In the genomic region with DNA sequence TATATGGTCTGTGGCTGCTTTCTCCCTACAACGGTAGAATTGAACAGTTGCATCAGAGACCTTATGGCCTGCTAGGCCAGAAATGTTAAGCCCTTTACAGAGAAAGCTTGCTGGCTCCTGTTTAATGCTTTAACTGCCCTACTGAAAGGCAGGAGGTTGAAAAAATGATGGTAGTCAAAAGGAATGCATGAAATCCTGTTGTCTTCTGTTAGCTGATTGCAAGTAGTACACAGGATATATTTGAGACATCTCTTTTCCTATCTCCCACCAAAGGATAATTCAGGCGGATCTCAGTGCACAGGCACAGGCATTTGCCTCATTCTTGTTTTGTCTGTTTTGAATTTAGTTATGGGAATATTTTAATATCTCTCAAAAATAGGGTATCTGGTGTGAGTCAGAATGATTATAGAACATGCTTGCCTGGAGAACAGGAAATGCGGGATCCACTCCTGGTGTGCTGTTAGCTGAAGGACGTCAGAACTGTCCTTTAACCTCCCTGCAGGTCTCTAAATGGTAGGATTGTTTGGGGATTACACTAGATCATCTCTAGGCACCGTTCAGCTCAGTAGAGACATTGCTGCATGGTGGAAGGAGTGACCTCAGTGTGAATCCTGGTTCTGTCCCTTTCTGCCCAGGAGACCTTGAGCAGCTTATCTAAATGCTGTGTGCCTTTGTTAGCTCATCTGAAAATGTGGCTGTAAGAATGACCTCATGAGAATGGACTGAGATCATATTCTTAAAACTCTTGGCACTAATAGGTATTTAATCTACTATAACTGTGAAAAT, we compare ENCODE assay signal across 9 cellular contexts. TPM values are rescaled to one million over a fixed set of nuclear protein-coding genes. Genes with fewer than 3 reads are reported as not detected.
DNase-seq lines count a peak whose midpoint lies in the region; ATAC-seq and TF ChIP-seq lines count a peak whose summit lies in the region.
"Had no signal": no experiment of that assay in that cellular context is flagged by ENCODE, and none has a peak within 500 bp of the region (broad histone marks: within the 10 kb centered on the region; RNA-seq: fewer than 3 reads in every experiment).

No MANE protein-coding gene starts in this region.

- no peaks in the 10 kb centered on the region for H3K36me3 ChIP-seq in lung (ENCODE audit: control insufficient read depth in 2 of 2, insufficient read depth in 2 of 2, low read length in 2 of 2)

- H3K9me3 ChIP-seq in lung (ENCODE audit: control insufficient read depth in 2 of 2, insufficient read depth in 1 of 2, low read length in 1 of 2) = no peaks in the 10 kb centered on the region

- H3K27me3 ChIP-seq in lung (ENCODE audit: control insufficient read depth, insufficient read depth) = no peaks in the 10 kb centered on the region

- DNase-seq in AG08395 (ENCODE audit: low spot score) (peak; percentile 50), HuH-7 (ENCODE audit: low spot score) (peak; percentile 74), cardiac fibroblast (ENCODE audit: low read depth in 2 of 2) (peak; percentile 91 to 94), lung (ENCODE audit: low spot score) (no peak), DMS153 (lab: John Stamatoyannopoulos, UW) (no peak), UCSD-AML1 (lab: John Stamatoyannopoulos, UW; ENCODE audit: unreplicated experiment) (no peak)
- DNase-seq: left colon had no signal

- peaks cover 11 to 23% of the 10 kb centered on the region in 2 donors for H3K4me1 ChIP-seq in lung (ENCODE audit: control insufficient read depth in 2 of 2, insufficient read depth in 2 of 2, low read length in 2 of 2)

- ATAC-seq in lung (ENCODE audit: insufficient read depth, low FRiP score) = no peak
- no peak for ATAC-seq in activated CD4-positive, CD25-positive, alpha-beta regulatory T cell treated with anti-CD3 and anti-CD28 coated beads, Interleukin-2, amount 50 U/mL, for 24 hours
- ATAC-seq in GM21529 (IDR thresholded peaks at IDR 0.05; ENCODE audit: unreplicated experiment) = no peak
- ATAC-seq: left colon had no signal

- H3K4me3 ChIP-seq in cardiac fibroblast (replicated peaks in 1 of 2; ENCODE audit: low read depth in 2 of 2, low read length in 2 of 2) (no peak overlapping the region), lung (no peak overlapping the region)

- TF ChIP-seq CTCF in cardiac fibroblast (IDR thresholded peaks at IDR 0.05; ENCODE audit: low read depth, low read length) = no peak
- TF ChIP-seq CTCF in lung (IDR thresholded peaks at IDR 0.05; ENCODE audit: control extremely low read depth, extremely low read depth) = no peak

- H3K27ac ChIP-seq in lung (ENCODE audit: low read depth in 1 of 2, low read length in 1 of 2) = peak overlapping the region; percentile 65 to 85

- 50 to 71% methylated on average over 5 of the region's 5 CpGs for WGBS in lung, 2 donors

RNA-seq across cellular contexts. Expression of a gene that starts 49.5 kb away (rescaled TPM):
- total RNA-seq in lung = 10 to 100 TPM; 42.8 to 48.8 TPM
- 10 to 100 TPM; 22.2 to 26.6 TPM for polyA plus RNA-seq in lung

Comparison
In these comparisons a context has a peak if more than half of its experiments do, and no peak if none do; other contexts are left out.
1. DNase-seq: peak in AG08395 (single experiment), HuH-7 (single experiment) and cardiac fibroblast (2 of 2); none in lung (single experiment), DMS153 (single experiment) and UCSD-AML1 (single experiment).